ENCODE assay signal across 1 cellular context in genomic region chr19:7292950-7293794, GRCh38.
TF ChIP-seq lines count a peak whose summit lies in the region.

No MANE protein-coding gene starts in this region.

TF ChIP-seq in HepG2, 621 proteins besides CTCF, POLR2A, EP300 and RAD21 (continued from another document and continues in another):
- TF ChIP-seq, protein P1, sequence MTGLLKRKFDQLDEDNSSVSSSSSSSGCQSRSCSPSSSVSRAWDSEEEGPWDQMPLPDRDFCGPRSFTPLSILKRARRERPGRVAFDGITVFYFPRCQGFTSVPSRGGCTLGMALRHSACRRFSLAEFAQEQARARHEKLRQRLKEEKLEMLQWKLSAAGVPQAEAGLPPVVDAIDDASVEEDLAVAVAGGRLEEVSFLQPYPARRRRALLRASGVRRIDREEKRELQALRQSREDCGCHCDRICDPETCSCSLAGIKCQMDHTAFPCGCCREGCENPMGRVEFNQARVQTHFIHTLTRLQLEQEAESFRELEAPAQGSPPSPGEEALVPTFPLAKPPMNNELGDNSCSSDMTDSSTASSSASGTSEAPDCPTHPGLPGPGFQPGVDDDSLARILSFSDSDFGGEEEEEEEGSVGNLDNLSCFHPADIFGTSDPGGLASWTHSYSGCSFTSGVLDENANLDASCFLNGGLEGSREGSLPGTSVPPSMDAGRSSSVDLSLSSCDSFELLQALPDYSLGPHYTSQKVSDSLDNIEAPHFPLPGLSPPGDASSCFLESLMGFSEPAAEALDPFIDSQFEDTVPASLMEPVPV (CRISPR knock-in tag; IDR thresholded peaks at IDR 0.05) = no peak
- peak; percentile 39; the same call in 1 of the 2 replicates for TF ChIP-seq SPEN (CRISPR knock-in tag; IDR thresholded peaks at IDR 0.05; ENCODE audit: low read depth)
- no peak for TF ChIP-seq ATRX (CRISPR knock-in tag; IDR thresholded peaks at IDR 0.05; ENCODE audit: borderline replicate concordance)
- no peak for TF ChIP-seq HMG20B (CRISPR knock-in tag; conservative IDR thresholded peaks at IDR 0.05)
- no peak for TF ChIP-seq PBX2 (CRISPR knock-in tag; IDR thresholded peaks at IDR 0.05)
- no peak for TF ChIP-seq ZNF747 (CRISPR knock-in tag; IDR thresholded peaks at IDR 0.05; ENCODE audit: borderline replicate concordance)
- no peak for TF ChIP-seq EED (CRISPR knock-in tag; IDR thresholded peaks at IDR 0.05)
- TF ChIP-seq, protein P2, sequence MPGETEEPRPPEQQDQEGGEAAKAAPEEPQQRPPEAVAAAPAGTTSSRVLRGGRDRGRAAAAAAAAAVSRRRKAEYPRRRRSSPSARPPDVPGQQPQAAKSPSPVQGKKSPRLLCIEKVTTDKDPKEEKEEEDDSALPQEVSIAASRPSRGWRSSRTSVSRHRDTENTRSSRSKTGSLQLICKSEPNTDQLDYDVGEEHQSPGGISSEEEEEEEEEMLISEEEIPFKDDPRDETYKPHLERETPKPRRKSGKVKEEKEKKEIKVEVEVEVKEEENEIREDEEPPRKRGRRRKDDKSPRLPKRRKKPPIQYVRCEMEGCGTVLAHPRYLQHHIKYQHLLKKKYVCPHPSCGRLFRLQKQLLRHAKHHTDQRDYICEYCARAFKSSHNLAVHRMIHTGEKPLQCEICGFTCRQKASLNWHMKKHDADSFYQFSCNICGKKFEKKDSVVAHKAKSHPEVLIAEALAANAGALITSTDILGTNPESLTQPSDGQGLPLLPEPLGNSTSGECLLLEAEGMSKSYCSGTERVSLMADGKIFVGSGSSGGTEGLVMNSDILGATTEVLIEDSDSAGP (CRISPR knock-in tag; IDR thresholded peaks at IDR 0.05; ENCODE audit: borderline replicate concordance) = peak; percentile 62; the same call in 1 of the 2 replicates
- peak in 1 of 2 experiments; percentile 62; a peak in 2 of 4 replicates for TF ChIP-seq HMGXB4 (CRISPR knock-in tag; IDR thresholded peaks at IDR 0.05; ENCODE audit: borderline replicate concordance in 1 of 2, low read depth in 1 of 2)
- no peak for TF ChIP-seq KAT2B (IDR thresholded peaks at IDR 0.05; ENCODE audit: borderline replicate concordance, low read depth, low read length)
- TF ChIP-seq, protein P3, sequence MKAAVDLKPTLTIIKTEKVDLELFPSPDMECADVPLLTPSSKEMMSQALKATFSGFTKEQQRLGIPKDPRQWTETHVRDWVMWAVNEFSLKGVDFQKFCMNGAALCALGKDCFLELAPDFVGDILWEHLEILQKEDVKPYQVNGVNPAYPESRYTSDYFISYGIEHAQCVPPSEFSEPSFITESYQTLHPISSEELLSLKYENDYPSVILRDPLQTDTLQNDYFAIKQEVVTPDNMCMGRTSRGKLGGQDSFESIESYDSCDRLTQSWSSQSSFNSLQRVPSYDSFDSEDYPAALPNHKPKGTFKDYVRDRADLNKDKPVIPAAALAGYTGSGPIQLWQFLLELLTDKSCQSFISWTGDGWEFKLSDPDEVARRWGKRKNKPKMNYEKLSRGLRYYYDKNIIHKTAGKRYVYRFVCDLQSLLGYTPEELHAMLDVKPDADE (CRISPR knock-in tag; IDR thresholded peaks at IDR 0.05) = 0 out of 2 replicates have a peak, but pooled peaks have one; percentile 81
- TF ChIP-seq NR3C1 (CRISPR knock-in tag; IDR thresholded peaks at IDR 0.05) = no peak
- TF ChIP-seq, protein P4, sequence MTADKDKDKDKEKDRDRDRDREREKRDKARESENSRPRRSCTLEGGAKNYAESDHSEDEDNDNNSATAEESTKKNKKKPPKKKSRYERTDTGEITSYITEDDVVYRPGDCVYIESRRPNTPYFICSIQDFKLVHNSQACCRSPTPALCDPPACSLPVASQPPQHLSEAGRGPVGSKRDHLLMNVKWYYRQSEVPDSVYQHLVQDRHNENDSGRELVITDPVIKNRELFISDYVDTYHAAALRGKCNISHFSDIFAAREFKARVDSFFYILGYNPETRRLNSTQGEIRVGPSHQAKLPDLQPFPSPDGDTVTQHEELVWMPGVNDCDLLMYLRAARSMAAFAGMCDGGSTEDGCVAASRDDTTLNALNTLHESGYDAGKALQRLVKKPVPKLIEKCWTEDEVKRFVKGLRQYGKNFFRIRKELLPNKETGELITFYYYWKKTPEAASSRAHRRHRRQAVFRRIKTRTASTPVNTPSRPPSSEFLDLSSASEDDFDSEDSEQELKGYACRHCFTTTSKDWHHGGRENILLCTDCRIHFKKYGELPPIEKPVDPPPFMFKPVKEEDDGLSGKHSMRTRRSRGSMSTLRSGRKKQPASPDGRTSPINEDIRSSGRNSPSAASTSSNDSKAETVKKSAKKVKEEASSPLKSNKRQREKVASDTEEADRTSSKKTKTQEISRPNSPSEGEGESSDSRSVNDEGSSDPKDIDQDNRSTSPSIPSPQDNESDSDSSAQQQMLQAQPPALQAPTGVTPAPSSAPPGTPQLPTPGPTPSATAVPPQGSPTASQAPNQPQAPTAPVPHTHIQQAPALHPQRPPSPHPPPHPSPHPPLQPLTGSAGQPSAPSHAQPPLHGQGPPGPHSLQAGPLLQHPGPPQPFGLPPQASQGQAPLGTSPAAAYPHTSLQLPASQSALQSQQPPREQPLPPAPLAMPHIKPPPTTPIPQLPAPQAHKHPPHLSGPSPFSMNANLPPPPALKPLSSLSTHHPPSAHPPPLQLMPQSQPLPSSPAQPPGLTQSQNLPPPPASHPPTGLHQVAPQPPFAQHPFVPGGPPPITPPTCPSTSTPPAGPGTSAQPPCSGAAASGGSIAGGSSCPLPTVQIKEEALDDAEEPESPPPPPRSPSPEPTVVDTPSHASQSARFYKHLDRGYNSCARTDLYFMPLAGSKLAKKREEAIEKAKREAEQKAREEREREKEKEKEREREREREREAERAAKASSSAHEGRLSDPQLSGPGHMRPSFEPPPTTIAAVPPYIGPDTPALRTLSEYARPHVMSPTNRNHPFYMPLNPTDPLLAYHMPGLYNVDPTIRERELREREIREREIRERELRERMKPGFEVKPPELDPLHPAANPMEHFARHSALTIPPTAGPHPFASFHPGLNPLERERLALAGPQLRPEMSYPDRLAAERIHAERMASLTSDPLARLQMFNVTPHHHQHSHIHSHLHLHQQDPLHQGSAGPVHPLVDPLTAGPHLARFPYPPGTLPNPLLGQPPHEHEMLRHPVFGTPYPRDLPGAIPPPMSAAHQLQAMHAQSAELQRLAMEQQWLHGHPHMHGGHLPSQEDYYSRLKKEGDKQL (CRISPR knock-in tag; IDR thresholded peaks at IDR 0.05; ENCODE audit: low read depth) = no peak
- no peak for TF ChIP-seq ZNF138 (CRISPR knock-in tag; IDR thresholded peaks at IDR 0.05; ENCODE audit: low read depth)
- TF ChIP-seq, protein P5, sequence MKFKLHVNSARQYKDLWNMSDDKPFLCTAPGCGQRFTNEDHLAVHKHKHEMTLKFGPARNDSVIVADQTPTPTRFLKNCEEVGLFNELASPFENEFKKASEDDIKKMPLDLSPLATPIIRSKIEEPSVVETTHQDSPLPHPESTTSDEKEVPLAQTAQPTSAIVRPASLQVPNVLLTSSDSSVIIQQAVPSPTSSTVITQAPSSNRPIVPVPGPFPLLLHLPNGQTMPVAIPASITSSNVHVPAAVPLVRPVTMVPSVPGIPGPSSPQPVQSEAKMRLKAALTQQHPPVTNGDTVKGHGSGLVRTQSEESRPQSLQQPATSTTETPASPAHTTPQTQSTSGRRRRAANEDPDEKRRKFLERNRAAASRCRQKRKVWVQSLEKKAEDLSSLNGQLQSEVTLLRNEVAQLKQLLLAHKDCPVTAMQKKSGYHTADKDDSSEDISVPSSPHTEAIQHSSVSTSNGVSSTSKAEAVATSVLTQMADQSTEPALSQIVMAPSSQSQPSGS (CRISPR knock-in tag; IDR thresholded peaks at IDR 0.05) = no peak
- no peak for TF ChIP-seq SIN3A (IDR thresholded peaks at IDR 0.05; ENCODE audit: borderline replicate concordance, low read depth, low read length)
- no peak for TF ChIP-seq SRF (IDR thresholded peaks at IDR 0.05; ENCODE audit: low read depth, low read length)
- TF ChIP-seq, protein P6, sequence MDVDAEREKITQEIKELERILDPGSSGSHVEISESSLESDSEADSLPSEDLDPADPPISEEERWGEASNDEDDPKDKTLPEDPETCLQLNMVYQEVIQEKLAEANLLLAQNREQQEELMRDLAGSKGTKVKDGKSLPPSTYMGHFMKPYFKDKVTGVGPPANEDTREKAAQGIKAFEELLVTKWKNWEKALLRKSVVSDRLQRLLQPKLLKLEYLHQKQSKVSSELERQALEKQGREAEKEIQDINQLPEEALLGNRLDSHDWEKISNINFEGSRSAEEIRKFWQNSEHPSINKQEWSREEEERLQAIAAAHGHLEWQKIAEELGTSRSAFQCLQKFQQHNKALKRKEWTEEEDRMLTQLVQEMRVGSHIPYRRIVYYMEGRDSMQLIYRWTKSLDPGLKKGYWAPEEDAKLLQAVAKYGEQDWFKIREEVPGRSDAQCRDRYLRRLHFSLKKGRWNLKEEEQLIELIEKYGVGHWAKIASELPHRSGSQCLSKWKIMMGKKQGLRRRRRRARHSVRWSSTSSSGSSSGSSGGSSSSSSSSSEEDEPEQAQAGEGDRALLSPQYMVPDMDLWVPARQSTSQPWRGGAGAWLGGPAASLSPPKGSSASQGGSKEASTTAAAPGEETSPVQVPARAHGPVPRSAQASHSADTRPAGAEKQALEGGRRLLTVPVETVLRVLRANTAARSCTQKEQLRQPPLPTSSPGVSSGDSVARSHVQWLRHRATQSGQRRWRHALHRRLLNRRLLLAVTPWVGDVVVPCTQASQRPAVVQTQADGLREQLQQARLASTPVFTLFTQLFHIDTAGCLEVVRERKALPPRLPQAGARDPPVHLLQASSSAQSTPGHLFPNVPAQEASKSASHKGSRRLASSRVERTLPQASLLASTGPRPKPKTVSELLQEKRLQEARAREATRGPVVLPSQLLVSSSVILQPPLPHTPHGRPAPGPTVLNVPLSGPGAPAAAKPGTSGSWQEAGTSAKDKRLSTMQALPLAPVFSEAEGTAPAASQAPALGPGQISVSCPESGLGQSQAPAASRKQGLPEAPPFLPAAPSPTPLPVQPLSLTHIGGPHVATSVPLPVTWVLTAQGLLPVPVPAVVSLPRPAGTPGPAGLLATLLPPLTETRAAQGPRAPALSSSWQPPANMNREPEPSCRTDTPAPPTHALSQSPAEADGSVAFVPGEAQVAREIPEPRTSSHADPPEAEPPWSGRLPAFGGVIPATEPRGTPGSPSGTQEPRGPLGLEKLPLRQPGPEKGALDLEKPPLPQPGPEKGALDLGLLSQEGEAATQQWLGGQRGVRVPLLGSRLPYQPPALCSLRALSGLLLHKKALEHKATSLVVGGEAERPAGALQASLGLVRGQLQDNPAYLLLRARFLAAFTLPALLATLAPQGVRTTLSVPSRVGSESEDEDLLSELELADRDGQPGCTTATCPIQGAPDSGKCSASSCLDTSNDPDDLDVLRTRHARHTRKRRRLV (CRISPR knock-in tag; IDR thresholded peaks at IDR 0.05) = no peak
- no peak for TF ChIP-seq ATF1 (CRISPR knock-in tag; IDR thresholded peaks at IDR 0.05)
- no peak for TF ChIP-seq MXD3 (CRISPR knock-in tag; IDR thresholded peaks at IDR 0.05)
- TF ChIP-seq SRSF1 (optimal IDR thresholded peaks at IDR 0.05; ENCODE audit: low read depth, low read length) = no peak
- TF ChIP-seq NRL (CRISPR knock-in tag; IDR thresholded peaks at IDR 0.05; ENCODE audit: borderline replicate concordance) = no peak
- TF ChIP-seq ZBTB20 (CRISPR knock-in tag; IDR thresholded peaks at IDR 0.05; ENCODE audit: borderline replicate concordance, low read depth) = no peak
- TF ChIP-seq SMC3 (IDR thresholded peaks at IDR 0.05; ENCODE audit: low read length) = no peak
- no peak for TF ChIP-seq FOXK1 (CRISPR knock-in tag; IDR thresholded peaks at IDR 0.05; ENCODE audit: borderline replicate concordance, low read depth)
- TF ChIP-seq MLXIP (CRISPR knock-in tag; IDR thresholded peaks at IDR 0.05; ENCODE audit: borderline replicate concordance) = no peak
- no peak for TF ChIP-seq ELF3 (CRISPR knock-in tag; IDR thresholded peaks at IDR 0.05)
- TF ChIP-seq HCFC1 (IDR thresholded peaks at IDR 0.05; ENCODE audit: low read depth, low read length) = no peak
- TF ChIP-seq HOXD1 (CRISPR knock-in tag; IDR thresholded peaks at IDR 0.05) = no peak; the same call in 1 of the 2 replicates
- TF ChIP-seq ZNF644 (CRISPR knock-in tag; IDR thresholded peaks at IDR 0.05; ENCODE audit: low read depth) = no peak
- no peak for TF ChIP-seq BHLHE40 (IDR thresholded peaks at IDR 0.05; ENCODE audit: low read length)
- TF ChIP-seq SNAPC2 (CRISPR knock-in tag; IDR thresholded peaks at IDR 0.05) = no peak
- TF ChIP-seq PAF1 (CRISPR knock-in tag; IDR thresholded peaks at IDR 0.05) = no peak
